In the genomic region with DNA sequence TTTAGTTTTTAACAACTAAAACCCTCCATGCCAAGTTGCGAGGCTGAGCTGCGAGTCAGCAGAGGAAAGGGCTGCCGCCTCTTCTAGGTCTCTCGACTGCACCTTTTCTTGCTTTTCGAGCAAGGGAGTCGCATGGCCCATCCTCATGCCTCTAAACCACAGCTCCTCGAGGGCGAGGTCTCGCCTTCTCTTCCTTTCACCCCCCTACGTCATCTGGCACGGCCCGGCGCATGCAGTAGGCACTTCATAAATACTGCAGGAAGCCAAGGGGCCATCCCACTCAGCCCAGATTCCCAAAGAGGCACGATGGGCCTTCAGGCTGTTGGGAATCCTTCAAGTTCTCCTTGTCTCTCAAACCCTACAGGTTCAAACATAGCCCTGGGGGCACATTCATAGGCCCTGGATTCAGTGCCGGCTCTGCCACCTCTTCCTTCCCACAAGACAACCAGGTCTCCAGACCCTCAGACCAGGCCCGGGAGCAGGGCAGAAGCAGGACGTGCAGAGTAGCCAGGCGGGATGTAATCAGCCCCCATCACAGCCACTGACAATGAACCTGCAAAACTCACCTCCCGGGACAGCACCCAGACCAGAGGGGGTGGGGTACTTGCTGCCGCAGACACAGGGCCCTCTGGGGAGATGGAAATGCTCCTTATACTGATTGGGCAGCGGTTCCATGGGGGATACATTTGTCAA, we compare ENCODE assay signal across 3 cellular contexts.
TF ChIP-seq lines count a peak whose summit lies in the region.

No MANE protein-coding gene starts in this region.

TF ChIP-seq in SK-N-SH, 30 proteins besides CTCF, POLR2A, EP300 and RAD21 (continues in another document):
- TF ChIP-seq NRF1 (IDR thresholded peaks at IDR 0.05; ENCODE audit: low read depth, low read length) (no peak), RCOR1 (IDR thresholded peaks at IDR 0.05; ENCODE audit: low read length) (no peak), POLR2AphosphoS5 (IDR thresholded peaks at IDR 0.05; ENCODE audit: low read depth, low read length) (no peak), IRF3 (IDR thresholded peaks at IDR 0.05; ENCODE audit: low read depth, low read length) (no peak), RXRA (IDR thresholded peaks at IDR 0.05; ENCODE audit: borderline replicate concordance, low read depth) (no peak), TEAD4 (IDR thresholded peaks at IDR 0.05; ENCODE audit: borderline replicate concordance, insufficient read depth) (no peak), PBX3 (IDR thresholded peaks at IDR 0.05) (no peak), EZH2phosphoT487 (IDR thresholded peaks at IDR 0.05; ENCODE audit: borderline replicate concordance, low read depth) (no peak), USF2 (IDR thresholded peaks at IDR 0.05; ENCODE audit: borderline replicate concordance, low read depth, low read length) (no peak)
- TF ChIP-seq, protein P1, sequence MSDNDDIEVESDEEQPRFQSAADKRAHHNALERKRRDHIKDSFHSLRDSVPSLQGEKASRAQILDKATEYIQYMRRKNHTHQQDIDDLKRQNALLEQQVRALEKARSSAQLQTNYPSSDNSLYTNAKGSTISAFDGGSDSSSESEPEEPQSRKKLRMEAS (IDR thresholded peaks at IDR 0.05; ENCODE audit: low read depth), result no peak
- TF ChIP-seq, protein P2, sequence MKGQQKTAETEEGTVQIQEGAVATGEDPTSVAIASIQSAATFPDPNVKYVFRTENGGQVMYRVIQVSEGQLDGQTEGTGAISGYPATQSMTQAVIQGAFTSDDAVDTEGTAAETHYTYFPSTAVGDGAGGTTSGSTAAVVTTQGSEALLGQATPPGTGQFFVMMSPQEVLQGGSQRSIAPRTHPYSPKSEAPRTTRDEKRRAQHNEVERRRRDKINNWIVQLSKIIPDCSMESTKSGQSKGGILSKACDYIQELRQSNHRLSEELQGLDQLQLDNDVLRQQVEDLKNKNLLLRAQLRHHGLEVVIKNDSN (IDR thresholded peaks at IDR 0.05; ENCODE audit: borderline replicate concordance, low read depth), result no peak

TF ChIP-seq in SK-N-SH treated with all-trans-retinoic acid at 6 μM for 48 hours, 23 proteins besides CTCF, POLR2A, EP300 and RAD21:
- TF ChIP-seq SNAI2 (CRISPR knock-in tag; IDR thresholded peaks at IDR 0.05) (no peak), CREB5 (CRISPR knock-in tag; IDR thresholded peaks at IDR 0.05; ENCODE audit: low read depth) (no peak), ZNF70 (CRISPR knock-in tag; IDR thresholded peaks at IDR 0.05) (no peak), ZNF8 (CRISPR knock-in tag; IDR thresholded peaks at IDR 0.05) (no peak), ISL1 (CRISPR knock-in tag; IDR thresholded peaks at IDR 0.05) (no peak), PPARA (CRISPR knock-in tag; IDR thresholded peaks at IDR 0.05; ENCODE audit: borderline replicate concordance) (no peak)

TF ChIP-seq in H1, 55 proteins besides CTCF, POLR2A, EP300 and RAD21:
- TF ChIP-seq CHD1 (IDR thresholded peaks at IDR 0.05; ENCODE audit: low read depth, low read length) (no peak), KDM1A (IDR thresholded peaks at IDR 0.05; ENCODE audit: borderline replicate concordance, low read length) (no peak), FOSL1 (IDR thresholded peaks at IDR 0.05; ENCODE audit: insufficient read depth, low read depth, low read length) (no peak), GABPA (IDR thresholded peaks at IDR 0.05; ENCODE audit: borderline replicate concordance, insufficient read depth, low read length) (no peak), BCL11A (IDR thresholded peaks at IDR 0.05; ENCODE audit: low read depth in 2 of 2, low read length in 2 of 2) (no peak), CREB1 (IDR thresholded peaks at IDR 0.05) (no peak), SIX5 (IDR thresholded peaks at IDR 0.05; ENCODE audit: low read depth, low read length) (no peak), RNF2 (IDR thresholded peaks at IDR 0.05; ENCODE audit: borderline replicate concordance, low read depth, low read length, missing control alignments, poor library complexity, severe bottlenecking) (no peak), SP1 (IDR thresholded peaks at IDR 0.05; ENCODE audit: low read depth, low read length) (no peak), BACH1 (IDR thresholded peaks at IDR 0.05; ENCODE audit: low read length) (no peak), KDM4A (IDR thresholded peaks at IDR 0.05; ENCODE audit: low read depth, low read length, severe bottlenecking) (no peak), RBBP5 (IDR thresholded peaks at IDR 0.05; ENCODE audit: borderline replicate concordance, low read depth, low read length) (no peak), HDAC2 (IDR thresholded peaks at IDR 0.05; ENCODE audit: borderline replicate concordance in 1 of 2, low read depth in 2 of 2, low read length in 2 of 2) (no peak), CBX8 (IDR thresholded peaks at IDR 0.05; ENCODE audit: borderline replicate concordance, low read depth, low read length) (no peak), JUND (IDR thresholded peaks at IDR 0.05; ENCODE audit: low read length) (no peak), GTF2F1 (IDR thresholded peaks at IDR 0.05; ENCODE audit: borderline replicate concordance, low read depth, low read length) (no peak), ATF3 (IDR thresholded peaks at IDR 0.05; ENCODE audit: insufficient read depth, low read depth, low read length) (no peak), JUN (IDR thresholded peaks at IDR 0.05; ENCODE audit: low read depth, low read length) (no peak), TAF7 (optimal IDR thresholded peaks at IDR 0.05; ENCODE audit: borderline replicate concordance, low read depth, low read length) (no peak)
- TF ChIP-seq, protein P1 (IDR thresholded peaks at IDR 0.05), result no peak
